In genomic region chr17:78356163-78356713, GRCh38 we compare ENCODE assay signal across 1 cellular context.
TF ChIP-seq lines count a peak whose summit lies in the region.

No MANE protein-coding gene starts in this region.

TF ChIP-seq in WTC11, 78 proteins besides CTCF, POLR2A, EP300 and RAD21 (continued from another document):
- no peak for TF ChIP-seq E2F4 (CRISPR knock-in tag; IDR thresholded peaks at IDR 0.05; ENCODE audit: borderline replicate concordance, low read depth)
- TF ChIP-seq MYBL2 (CRISPR knock-in tag; IDR thresholded peaks at IDR 0.05): 0 out of 2 replicates have a peak, but pooled peaks have one; percentile 41
- TF ChIP-seq JAZF1 (CRISPR knock-in tag; IDR thresholded peaks at IDR 0.05): no peak
- no peak for TF ChIP-seq GTF2I (CRISPR knock-in tag; conservative IDR thresholded peaks at IDR 0.05)
- TF ChIP-seq USF1 (CRISPR knock-in tag; IDR thresholded peaks at IDR 0.05): no peak
- TF ChIP-seq KAT7 (CRISPR knock-in tag; IDR thresholded peaks at IDR 0.05; ENCODE audit: borderline replicate concordance): no peak
- TF ChIP-seq HMGXB4 (CRISPR knock-in tag; IDR thresholded peaks at IDR 0.05): no peak
- no peak for TF ChIP-seq CDX4 (CRISPR knock-in tag; IDR thresholded peaks at IDR 0.05; ENCODE audit: borderline replicate concordance)
- TF ChIP-seq ARID4B (CRISPR knock-in tag; IDR thresholded peaks at IDR 0.05; ENCODE audit: borderline replicate concordance): no peak
- TF ChIP-seq ATF2 (CRISPR knock-in tag; IDR thresholded peaks at IDR 0.05; ENCODE audit: borderline replicate concordance, low read depth): no peak
- TF ChIP-seq PREB (CRISPR knock-in tag; IDR thresholded peaks at IDR 0.05; ENCODE audit: borderline replicate concordance): no peak
- no peak for TF ChIP-seq TP53 (CRISPR knock-in tag; IDR thresholded peaks at IDR 0.05)
- no peak for TF ChIP-seq STAT6 (CRISPR knock-in tag; conservative IDR thresholded peaks at IDR 0.05; ENCODE audit: low read depth)
- TF ChIP-seq PRDM15 (CRISPR knock-in tag; IDR thresholded peaks at IDR 0.05): no peak
- no peak for TF ChIP-seq E2F5 (CRISPR knock-in tag; IDR thresholded peaks at IDR 0.05)
- no peak for TF ChIP-seq ZNF317 (CRISPR knock-in tag; IDR thresholded peaks at IDR 0.05; ENCODE audit: borderline replicate concordance, low read depth)
- TF ChIP-seq ZNF512 (CRISPR knock-in tag; IDR thresholded peaks at IDR 0.05; ENCODE audit: borderline replicate concordance): no peak
- TF ChIP-seq NFYB (CRISPR knock-in tag; conservative IDR thresholded peaks at IDR 0.05; ENCODE audit: low read depth): no peak
TF ChIP-seq in WTC11: peak in this region for 8.
